In genomic region chr4:108984495-108984894, GRCh38 we compare ENCODE assay signal across 3 cellular contexts.
A peak's percentile ranks its signal among the peaks of the same experiment; 100 is the strongest.
DNase-seq lines count a peak whose midpoint lies in the region; ATAC-seq and TF ChIP-seq lines count a peak whose summit lies in the region.
"Not testable (repeated sequence)": the region's sequence is repeated elsewhere in the genome, so short reads cannot be mapped to it uniquely, and the experiment has no call there.

No MANE protein-coding gene starts in this region.

- not testable (repeated sequence) for H3K4me3 ChIP-seq in HEK293 (ENCODE audit: low read depth, low read length)
- H3K4me3 ChIP-seq in testis: peak overlapping the region; percentile 34 to 40

- peak; percentile 13 for DNase-seq in Right ventricle myocardium inferior (ENCODE audit: missing footprints)
- not testable (repeated sequence) for DNase-seq in testis

- H3K36me3 ChIP-seq in HEK293 (ENCODE audit: control insufficient read depth in 2 of 2, insufficient read depth in 1 of 2, low read length in 2 of 2); testis (ENCODE audit: low read depth, missing control alignments): not testable (repeated sequence)

- not testable (repeated sequence) for H3K9me3 ChIP-seq in HEK293 (ENCODE audit: control insufficient read depth, insufficient read depth, low read depth, low read length); testis

- ATAC-seq in Right ventricle myocardium inferior: not testable (repeated sequence)

- not testable (repeated sequence) for H3K27me3 ChIP-seq in testis

- intact Hi-C loops in Right ventricle myocardium inferior (cut with DNase I); testis (cut with DNase I; ENCODE audit: low total_unique reads): not testable (repeated sequence)

- not testable (repeated sequence) for H3K4me1 ChIP-seq in HEK293 (ENCODE audit: control insufficient read depth, insufficient read depth, low read length); testis

- H3K27ac ChIP-seq in HEK293 (ENCODE audit: extremely low read depth, low read depth, low read length); testis: not testable (repeated sequence)

- CTCF ChIA-PET in HEK293 (lab: Yijun Ruan, JAX): not testable (repeated sequence)

- POLR2A ChIA-PET in HEK293 (lab: Yijun Ruan, JAX): not testable (repeated sequence)

- WGBS in testis, 2 donors: 66 to 82% methylated on average over 19 to 29 of the region's 30 CpGs

- TF ChIP-seq POLR2A in testis (IDR thresholded peaks at IDR 0.05): not testable (repeated sequence)

- TF ChIP-seq CTCF in HEK293 (tag by site-specific recombination; IDR thresholded peaks at IDR 0.05); testis (IDR thresholded peaks at IDR 0.05): not testable (repeated sequence)

TF ChIP-seq in HEK293, 187 proteins besides CTCF, POLR2A, EP300 and RAD21:
- 0 out of 2 replicates have a peak, but pooled peaks have one; percentile 63 for TF ChIP-seq ZNF202 (tag by site-specific recombination; IDR thresholded peaks at IDR 0.05; ENCODE audit: borderline replicate concordance)
